ENCODE assay signal across 10 cellular contexts in genomic region chr15:90838066-90838465, GRCh38. TPM values are rescaled to one million over a fixed set of nuclear protein-coding genes. Genes with fewer than 3 reads are reported as not detected.
DNase-seq lines count a peak whose midpoint lies in the region; ATAC-seq and TF ChIP-seq lines count a peak whose summit lies in the region.
"Had no signal": no experiment of that assay in that cellular context is flagged by ENCODE, and none has a peak within 500 bp of the region (broad histone marks: within the 10 kb centered on the region; RNA-seq: fewer than 3 reads in every experiment).

No MANE protein-coding gene starts in this region.

- CTCF ChIA-PET in activated CD8-positive, alpha-beta T cell treated with anti-CD3 and anti-CD28 coated beads, Interleukin-2, amount 10 ng/mL, durations not matched to agents 7 days and 5 days (lab: Charles Lee) = interaction anchor here (0.7 to 4.2 kb wide), 10 partner anchors 8 to 33 kb away, joined by 3 to 20 read pairs (median 4); no protein-coding TSS in a partner anchor
- CTCF ChIA-PET in A673 (lab: Charles Lee) = no interaction called here

- H3K36me3 ChIP-seq in A673 (ENCODE audit: insufficient read depth, low read length, poor library complexity, severe bottlenecking) = no peaks in the 10 kb centered on the region

- POLR2A ChIA-PET in activated CD8-positive, alpha-beta T cell treated with anti-CD3 and anti-CD28 coated beads, Interleukin-2, amount 10 ng/mL, durations not matched to agents 7 days and 5 days (lab: Charles Lee) = interaction anchor here (0.6 to 4.9 kb wide), 10 partner anchors 8 to 121 kb away, joined by 3 to 34 read pairs (median 4); partner anchors contain the start of gene BLM
- POLR2A ChIA-PET in A673 (lab: Charles Lee; ENCODE audit: low non-redundant PET) = no interaction called here

- H3K4me3 Mint-ChIP-seq in activated CD8-positive, alpha-beta T cell treated with anti-CD3 and anti-CD28 coated beads, Interleukin-2, amount 10 ng/mL, durations not matched to agents 7 days and 5 days = peak overlapping the region; percentile 55
- no peak overlapping the region for H3K4me3 Mint-ChIP-seq in nephron progenitor cell

- peak overlapping the region; percentile 88 for H3K27ac Mint-ChIP-seq in activated CD8-positive, alpha-beta T cell treated with anti-CD3 and anti-CD28 coated beads, Interleukin-2, amount 10 ng/mL, durations not matched to agents 7 days and 5 days
- no peak overlapping the region for H3K27ac Mint-ChIP-seq in nephron progenitor cell

- BruUV-seq in A673 (replicated peaks; lab: Mats Ljungman, UMichigan) = no TSS peak

- intact Hi-C loops in A673 (cut with micrococcal nuclease; ENCODE audit: unreplicated experiment) = loop anchor here (2.0 kb wide), 1 partner anchor 33 kb away; no protein-coding TSS in a partner anchor

- H3K4me1 ChIP-seq in A673 (ENCODE audit: insufficient read depth, low read length, poor library complexity, severe bottlenecking) = peaks cover 16% of the 10 kb centered on the region

- H3K9me3 Mint-ChIP-seq in activated CD8-positive, alpha-beta T cell treated with anti-CD3 and anti-CD28 coated beads, Interleukin-2, amount 10 ng/mL, durations not matched to agents 7 days and 5 days (ENCODE audit: insufficient read depth) = no peaks in the 10 kb centered on the region
- H3K9me3 Mint-ChIP-seq in nephron progenitor cell = no peaks in the 10 kb centered on the region

- no peak for TF ChIP-seq CTCF in A673 (conservative IDR thresholded peaks at IDR 0.05; ENCODE audit: low read depth, low read length)
- TF ChIP-seq CTCF in nephron progenitor cell (IDR thresholded peaks at IDR 0.05) = no peak

- peak; percentile 89 for DNase-seq in activated CD8-positive, alpha-beta T cell treated with anti-CD3 and anti-CD28 coated beads, Interleukin-2, amount 10 ng/mL, durations not matched to agents 7 days and 5 days
- DNase-seq in effector CD8-positive, alpha-beta T cell (lab: John Stamatoyannopoulos, UW) = peak; percentile 74
- DNase-seq in stimulated activated CD8-positive, alpha-beta memory T cell treated with anti-CD3 and anti-CD28 coated beads, Interleukin-12 subunit alpha, Interleukin-12 subunit beta, amount 100 ng/mL, for 24 hours (ENCODE audit: extremely low read depth) = peak; percentile 71
- DNase-seq in A673 (ENCODE audit: low spot score) = no peak
- no peak for DNase-seq in retina
- DNase-seq in nephron progenitor cell = no peak
- DNase-seq: posterior cingulate gyrus had no signal

- no peaks in the 10 kb centered on the region for H3K27me3 Mint-ChIP-seq in activated CD8-positive, alpha-beta T cell treated with anti-CD3 and anti-CD28 coated beads, Interleukin-2, amount 10 ng/mL, durations not matched to agents 7 days and 5 days (ENCODE audit: low read depth)
- H3K27me3 Mint-ChIP-seq in nephron progenitor cell (ENCODE audit: low read depth, poor library complexity) = peaks cover 3% of the 10 kb centered on the region

- H3K9me3 ChIP-seq in A673 (ENCODE audit: low read depth, low read length, poor library complexity, severe bottlenecking) = no peaks in the 10 kb centered on the region

- H3K27ac ChIP-seq in A673 (ENCODE audit: low read depth, low read length, poor library complexity, severe bottlenecking) = no peak overlapping the region

- no peaks in the 10 kb centered on the region for H3K36me3 Mint-ChIP-seq in activated CD8-positive, alpha-beta T cell treated with anti-CD3 and anti-CD28 coated beads, Interleukin-2, amount 10 ng/mL, durations not matched to agents 7 days and 5 days (ENCODE audit: low read depth)
- no peaks in the 10 kb centered on the region for H3K36me3 Mint-ChIP-seq in nephron progenitor cell (ENCODE audit: low read depth)

- H3K4me3 ChIP-seq in A673 (ENCODE audit: low read depth, low read length, poor library complexity, severe bottlenecking) = no peak overlapping the region

- H3K27me3 ChIP-seq in A673 (replicated peaks; ENCODE audit: insufficient read depth, low read depth, low read length, poor library complexity) = no peaks in the 10 kb centered on the region

- peaks cover 65% of the 10 kb centered on the region for H3K4me1 Mint-ChIP-seq in activated CD8-positive, alpha-beta T cell treated with anti-CD3 and anti-CD28 coated beads, Interleukin-2, amount 10 ng/mL, durations not matched to agents 7 days and 5 days (ENCODE audit: low read depth)
- H3K4me1 Mint-ChIP-seq in nephron progenitor cell = peaks cover 21% of the 10 kb centered on the region

- peak; percentile 38 for ATAC-seq in GM19463 (IDR thresholded peaks at IDR 0.05; ENCODE audit: unreplicated experiment)
- ATAC-seq in activated CD8-positive, alpha-beta T cell treated with anti-CD3 and anti-CD28 coated beads, Interleukin-2, amount 10 ng/mL, durations not matched to agents 7 days and 5 days = peak; percentile 96
- ATAC-seq in GM19351 (IDR thresholded peaks at IDR 0.05; ENCODE audit: unreplicated experiment) = no peak

RNA-seq across cellular contexts. Expression of gene FURIN, which starts 30.3 kb away (rescaled TPM):
- 10 to 100 TPM; 86.0 to 86.5 TPM for total RNA-seq in activated CD8-positive, alpha-beta T cell treated with anti-CD3 and anti-CD28 coated beads, Interleukin-2, amount 10 ng/mL, durations not matched to agents 7 days and 5 days
- 59.0 and 63.4 TPM in 2 replicates for total RNA-seq in A673 (2021)

RNA-seq across cellular contexts. Expression of gene FES, which starts 46.2 kb away (rescaled TPM):
- 10 to 100 TPM; 10.5 to 11.1 TPM for total RNA-seq in activated CD8-positive, alpha-beta T cell treated with anti-CD3 and anti-CD28 coated beads, Interleukin-2, amount 10 ng/mL, durations not matched to agents 7 days and 5 days
- 1.3 and 3.8 TPM in 2 replicates for total RNA-seq in A673 (2021)
- total RNA-seq: M059J had no signal

Comparison
In these comparisons a context has a peak if more than half of its experiments do, and no peak if none do; other contexts are left out.
1. DNase-seq: peak in activated CD8-positive, alpha-beta T cell treated with anti-CD3 and anti-CD28 coated beads, Interleukin-2, amount 10 ng/mL, durations not matched to agents 7 days and 5 days (single experiment), effector CD8-positive, alpha-beta T cell (single experiment) and stimulated activated CD8-positive, alpha-beta memory T cell treated with anti-CD3 and anti-CD28 coated beads, Interleukin-12 subunit alpha, Interleukin-12 subunit beta, amount 100 ng/mL, for 24 hours (single experiment); none in A673 (single experiment), retina (single experiment) and nephron progenitor cell (single experiment).